In the genomic region with DNA sequence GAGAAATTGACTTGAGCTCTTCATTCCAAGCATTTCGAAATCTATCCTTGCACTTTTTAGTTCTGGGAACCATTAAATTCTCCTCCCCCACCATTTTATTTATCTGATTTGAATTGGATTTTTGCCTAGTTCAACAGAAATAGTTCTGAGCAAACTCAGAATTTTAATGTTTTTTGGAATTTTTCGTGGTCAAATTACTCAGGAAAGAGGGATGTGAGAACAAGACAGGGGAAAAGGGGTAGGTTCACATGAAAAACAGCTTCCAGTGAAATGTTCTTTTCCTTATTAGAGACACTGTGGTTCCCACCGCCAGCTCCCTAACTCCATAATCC, we compare ENCODE assay signal across 25 cellular contexts. TPM values are rescaled to one million over a fixed set of nuclear protein-coding genes. Genes with fewer than 3 reads are reported as not detected.
DNase-seq lines count a peak whose midpoint lies in the region; ATAC-seq and TF ChIP-seq lines count a peak whose summit lies in the region.
"Had no signal": no experiment of that assay in that cellular context is flagged by ENCODE, and none has a peak within 500 bp of the region (broad histone marks: within the 10 kb centered on the region; RNA-seq: fewer than 3 reads in every experiment).

No MANE protein-coding gene starts in this region.

- H3K36me3 ChIP-seq in thyroid gland (no peaks in the 10 kb centered on the region), vagina (no peaks in the 10 kb centered on the region)
- H3K36me3 ChIP-seq: gastrocnemius medialis, SJCRH30, transverse colon, WERI-Rb-1 had no signal

- intact Hi-C loops in thyroid gland (cut with DNase I), result no loop called here
- intact Hi-C loops in vagina (cut with DNase I), result no loop called here

- no peak for ATAC-seq in GM21447 (IDR thresholded peaks at IDR 0.05; ENCODE audit: unreplicated experiment)
- ATAC-seq: A549; gastrocnemius medialis; mucosa of descending colon; stimulated activated naive B cell treated with anti-CD40 and anti-IgM and Interleukin-4, amounts not matched to agents 10 μg/mL and 1 μg/mL and 100 μg/mL, for 72 hours; T-helper 17 cell had no signal

- peak overlapping the region; percentile 18 for H3K4me3 Mint-ChIP-seq in HFFc6
- no peak overlapping the region for H3K4me3 Mint-ChIP-seq in osteocyte (ENCODE audit: unreplicated experiment)
- no peak overlapping the region for H3K4me3 Mint-ChIP-seq in endothelial cell (ENCODE audit: unreplicated experiment)
- H3K4me3 Mint-ChIP-seq: CD4-positive, alpha-beta memory T cell; stimulated activated naive B cell treated with anti-CD40 and anti-IgM and Interleukin-4, amounts not matched to agents 10 μg/mL and 1 μg/mL and 100 μg/mL, for 72 hours; T-helper 17 cell had no signal

- TF ChIP-seq CTCF in AG04449 (IDR thresholded peaks at IDR 0.05; ENCODE audit: insufficient read depth, low read length, missing control alignments) (no peak), HFFc6 (IDR thresholded peaks at IDR 0.05) (no peak), fibroblast of the aortic adventitia (IDR thresholded peaks at IDR 0.05; ENCODE audit: insufficient read depth, low read length) (no peak), osteocyte (IDR thresholded peaks at IDR 0.05) (no peak), endothelial cell (IDR thresholded peaks at IDR 0.05; ENCODE audit: unreplicated experiment) (no peak), thyroid gland (IDR thresholded peaks at IDR 0.05) (no peak), vagina (IDR thresholded peaks at IDR 0.05) (no peak)

- 76 to 81% methylated on average over 3 of the region's 3 CpGs for WGBS in thyroid gland, 2 donors

- H3K4me1 ChIP-seq in thyroid gland (peaks cover 3 to 4% of the 10 kb centered on the region in 2 donors), vagina (peaks cover 11% of the 10 kb centered on the region)
- H3K4me1 ChIP-seq: SJCRH30 had no signal

- DNase-seq in AG04449 (ENCODE audit: low read depth, low spot score) (peak; percentile 56), HFFc6 (peak; percentile 48), fibroblast of the aortic adventitia (ENCODE audit: low read depth) (peak; percentile 64), osteocyte (ENCODE audit: extremely low spot score, unreplicated experiment) (no peak), endothelial cell (ENCODE audit: low spot score) (no peak), thyroid gland (no peak), vagina (ENCODE audit: extremely low spot score in 2 of 2) (no peak)
- DNase-seq: activated CD4-positive, alpha-beta T cell treated with anti-CD3 and anti-CD28 coated beads, Interleukin-2, amount 50 U/mL, for 48 hours; anterior cingulate cortex; CD4-positive, alpha-beta memory T cell; DMS53; gastrocnemius medialis; KBM-7; mucosa of descending colon; NCI-H1694; NCI-H226; retina; SJCRH30; stimulated activated naive B cell treated with anti-CD40 and anti-IgM and Interleukin-4, amounts not matched to agents 10 μg/mL and 1 μg/mL and 100 μg/mL, for 72 hours; T-helper 17 cell; transverse colon; WERI-Rb-1 had no signal

- no peak overlapping the region for H3K4me3 ChIP-seq in AG04449 (ENCODE audit: low read depth, low read length)
- no peak overlapping the region for H3K4me3 ChIP-seq in fibroblast of the aortic adventitia (ENCODE audit: low read depth, low read length)
- no peak overlapping the region for H3K4me3 ChIP-seq in thyroid gland (replicated peaks in 1 of 3)
- no peak overlapping the region for H3K4me3 ChIP-seq in vagina
- H3K4me3 ChIP-seq: A549, gastrocnemius medialis, mucosa of descending colon, PC-9, SJCRH30, transverse colon had no signal

- H3K9me3 Mint-ChIP-seq in HFFc6 (no peaks in the 10 kb centered on the region), osteocyte (ENCODE audit: unreplicated experiment) (no peaks in the 10 kb centered on the region), endothelial cell (ENCODE audit: unreplicated experiment) (no peaks in the 10 kb centered on the region)
- H3K9me3 Mint-ChIP-seq: stimulated activated naive B cell treated with anti-CD40 and anti-IgM and Interleukin-4, amounts not matched to agents 10 μg/mL and 1 μg/mL and 100 μg/mL, for 72 hours had no signal

- no peaks in the 10 kb centered on the region for H3K9me3 ChIP-seq in thyroid gland
- no peaks in the 10 kb centered on the region for H3K9me3 ChIP-seq in vagina
- H3K9me3 ChIP-seq: A549, gastrocnemius medialis, mucosa of descending colon, SJCRH30, transverse colon had no signal

- H3K27me3 ChIP-seq in thyroid gland (no peaks in the 10 kb centered on the region), vagina (no peaks in the 10 kb centered on the region)
- H3K27me3 ChIP-seq: gastrocnemius medialis, SJCRH30, transverse colon had no signal

- no peaks in the 10 kb centered on the region for H3K27me3 Mint-ChIP-seq in HFFc6 (ENCODE audit: insufficient read depth)
- H3K27me3 Mint-ChIP-seq in osteocyte (ENCODE audit: unreplicated experiment), result peaks cover 17% of the 10 kb centered on the region
- peaks cover 1% of the 10 kb centered on the region for H3K27me3 Mint-ChIP-seq in endothelial cell (ENCODE audit: unreplicated experiment)

- CTCF ChIA-PET in AG04449 (lab: Yijun Ruan, JAX), result interaction anchor here (1.0 to 40.8 kb wide), 5 partner anchors 7 to 31 kb away, joined by 3 to 1203 read pairs (median 60); no protein-coding TSS in a partner anchor

- TF ChIP-seq POLR2A in thyroid gland (IDR thresholded peaks at IDR 0.05) (no peak), vagina (IDR thresholded peaks at IDR 0.05) (no peak)

- POLR2A ChIA-PET in AG04449 (lab: Yijun Ruan, JAX), result no interaction called here

- H3K4me1 Mint-ChIP-seq in HFFc6 (ENCODE audit: low read depth), result peaks cover 63% of the 10 kb centered on the region
- peaks cover 22% of the 10 kb centered on the region for H3K4me1 Mint-ChIP-seq in osteocyte (ENCODE audit: unreplicated experiment)
- peaks cover 27% of the 10 kb centered on the region for H3K4me1 Mint-ChIP-seq in endothelial cell (ENCODE audit: unreplicated experiment)
- H3K4me1 Mint-ChIP-seq: T-helper 17 cell had no signal

- H3K36me3 Mint-ChIP-seq in HFFc6 (ENCODE audit: low read depth) (peaks cover 4% of the 10 kb centered on the region; the same call in 1 of the 2 replicates), osteocyte (ENCODE audit: unreplicated experiment) (no peaks in the 10 kb centered on the region), endothelial cell (ENCODE audit: low read depth, unreplicated experiment) (peaks cover under 1% of the 10 kb centered on the region)
- H3K36me3 Mint-ChIP-seq: CD4-positive, alpha-beta memory T cell; stimulated activated naive B cell treated with anti-CD40 and anti-IgM and Interleukin-4, amounts not matched to agents 10 μg/mL and 1 μg/mL and 100 μg/mL, for 72 hours had no signal

- H3K27ac ChIP-seq in thyroid gland, result peak overlapping the region in 1 of 3 donors; percentile 38
- H3K27ac ChIP-seq in vagina, result no peak overlapping the region
- H3K27ac ChIP-seq: A549, gastrocnemius medialis, PC-9, SJCRH30, transverse colon, WERI-Rb-1 had no signal

- H3K27ac Mint-ChIP-seq in HFFc6 (peak overlapping the region; percentile 30), osteocyte (ENCODE audit: unreplicated experiment) (peak overlapping the region; percentile 31), endothelial cell (ENCODE audit: unreplicated experiment) (no peak overlapping the region)
- H3K27ac Mint-ChIP-seq: CD4-positive, alpha-beta memory T cell; stimulated activated naive B cell treated with anti-CD40 and anti-IgM and Interleukin-4, amounts not matched to agents 10 μg/mL and 1 μg/mL and 100 μg/mL, for 72 hours; T-helper 17 cell had no signal

RNA-seq across cellular contexts. Expression of a gene that starts 5.7 kb away (rescaled TPM):
- total RNA-seq in HFFc6 (2021; fragmentation: NEBNext Ultra II Directional; extraction: Animal tissue kit (Norgen Biotek cat#: 25700)), result 1 to 10 TPM; 7.5 to 8.5 (median 8.1) TPM
- total RNA-seq in fibroblast of the aortic adventitia (ENCODE audit: low replicate concordance) (4.4 and 7.3 TPM in 2 replicates), osteocyte (8.0 and 8.3 TPM in 2 replicates), endothelial cell (ENCODE audit: unreplicated experiment) (13.3 TPM), thyroid gland (10 to 100 TPM; 10.8 to 17.9 (median 11.9) TPM), vagina (3.7 TPM)

RNA-seq across cellular contexts. Expression of a gene that starts 57.9 kb away (rescaled TPM):
- total RNA-seq in HFFc6 (2021; fragmentation: NEBNext Ultra II Directional; extraction: Animal tissue kit (Norgen Biotek cat#: 25700)), result 100 to 1,000 TPM in 1 of 6 experiments, 10 to 100 TPM in 5; 56.4 to 109 (median 87.0) TPM
- total RNA-seq in fibroblast of the aortic adventitia (ENCODE audit: low replicate concordance) (246 and 430 TPM in 2 replicates), osteocyte (271 and 282 TPM in 2 replicates), endothelial cell (ENCODE audit: unreplicated experiment) (137 TPM), thyroid gland (100 to 1,000 TPM in 2 of 4 donors, 10 to 100 TPM in 2; 36.0 to 308 (median 102) TPM), vagina (92.6 TPM)

Comparison
In these comparisons a context has a peak if more than half of its experiments do, and no peak if none do; other contexts are left out.
1. DNase-seq: peak in AG04449 (single experiment), HFFc6 (single experiment) and fibroblast of the aortic adventitia (single experiment); none in osteocyte (single experiment), endothelial cell (single experiment), thyroid gland (0 of 2) and vagina (0 of 2).